ENCODE assay signal across 16 cellular contexts in genomic region chr2:65607906-65608305, GRCh38.
A peak's percentile ranks its signal among the peaks of the same experiment; 100 is the strongest.
DNase-seq lines count a peak whose midpoint lies in the region; ATAC-seq and TF ChIP-seq lines count a peak whose summit lies in the region.
"Had no signal": no experiment of that assay in that cellular context is flagged by ENCODE, and none has a peak within 500 bp of the region (broad histone marks: within the 10 kb centered on the region; RNA-seq: fewer than 3 reads in every experiment).

No MANE protein-coding gene starts in this region.

- no peak overlapping the region for H3K4me3 Mint-ChIP-seq in activated B cell treated with CpG ODN at 0.5 μM for 24 hours
- peak overlapping the region in 2 of 3 experiments; percentile 52 to 55 for H3K4me3 Mint-ChIP-seq in nephron
- H3K4me3 Mint-ChIP-seq in CD8-positive, alpha-beta memory T cell: no peak overlapping the region
- H3K4me3 Mint-ChIP-seq: HFFc6 had no signal

- H3K27ac Mint-ChIP-seq in activated B cell treated with CpG ODN at 0.5 μM for 24 hours (peak overlapping the region; percentile 94), nephron (peak overlapping the region; percentile 86 to 94 (median 89))
- no peak overlapping the region for H3K27ac Mint-ChIP-seq in CD8-positive, alpha-beta memory T cell
- H3K27ac Mint-ChIP-seq: HFFc6 had no signal

- H3K9me3 Mint-ChIP-seq in activated B cell treated with CpG ODN at 0.5 μM for 24 hours: peaks cover 5% of the 10 kb centered on the region
- no peaks in the 10 kb centered on the region for H3K9me3 Mint-ChIP-seq in nephron
- H3K9me3 Mint-ChIP-seq in CD8-positive, alpha-beta memory T cell: no peaks in the 10 kb centered on the region
- H3K9me3 Mint-ChIP-seq: HFFc6 had no signal

- H3K4me1 Mint-ChIP-seq in activated B cell treated with CpG ODN at 0.5 μM for 24 hours (peaks cover 67% of the 10 kb centered on the region), nephron (peaks cover 68% of the 10 kb centered on the region)
- peaks cover 0 to 6% (median 0%) of the 10 kb centered on the region in 3 donors for H3K4me1 Mint-ChIP-seq in CD8-positive, alpha-beta memory T cell

- intact Hi-C loops in activated B cell treated with CpG ODN at 0.5 μM for 24 hours (cut with micrococcal nuclease) (no loop called here), uterus (cut with DNase I; ENCODE audit: low total_unique reads) (no loop called here)

- in situ Hi-C loops in GM13977 (cut with MboI; ENCODE audit: low pct_unique_long_range_greater_than_20kb, low sequenced_read_pairs, unreplicated experiment): no loop called here

- CTCF ChIA-PET in HEK293T (lab: Yijun Ruan, JAX): interaction anchor here (0.7 kb wide), 1 partner anchor 478 kb away, joined by 4 read pairs; the partner anchor contains the start of gene RAB1A
- CTCF ChIA-PET in activated B cell treated with CpG ODN at 0.5 μM for 24 hours (lab: Charles Lee): no interaction called here
- CTCF ChIA-PET in CD8-positive, alpha-beta memory T cell (lab: Charles Lee): no interaction called here

- ATAC-seq in activated B cell treated with CpG ODN at 0.5 μM for 24 hours (ENCODE audit: low read depth) (no peak), HG03469 (IDR thresholded peaks at IDR 0.05; ENCODE audit: unreplicated experiment) (no peak)
- ATAC-seq: GM12878, PC-3 had no signal

- H3K4me1 ChIP-seq in uterus: peaks cover 0 to 7% of the 10 kb centered on the region in 2 donors
- no peaks in the 10 kb centered on the region for H3K4me1 ChIP-seq in CD8-positive, alpha-beta memory T cell (ENCODE audit: insufficient read depth, low read length)
- H3K4me1 ChIP-seq: SJSA1 had no signal

- no peak for TF ChIP-seq POLR2A in uterus (IDR thresholded peaks at IDR 0.05)

- no peak for TF ChIP-seq CTCF in activated B cell treated with CpG ODN at 0.5 μM for 24 hours (IDR thresholded peaks at IDR 0.05)
- TF ChIP-seq CTCF in nephron (IDR thresholded peaks at IDR 0.05; ENCODE audit: unreplicated experiment in 3 of 3): no peak
- no peak for TF ChIP-seq CTCF in uterus (IDR thresholded peaks at IDR 0.05)
- TF ChIP-seq CTCF in GM13977 (IDR thresholded peaks at IDR 0.05; ENCODE audit: extremely low read depth, insufficient read depth, missing control alignments): no peak

- H3K27me3 ChIP-seq in uterus: no peaks in the 10 kb centered on the region
- H3K27me3 ChIP-seq in CD8-positive, alpha-beta memory T cell (ENCODE audit: insufficient read depth, low read length, poor library complexity, severe bottlenecking): no peaks in the 10 kb centered on the region
- H3K27me3 ChIP-seq: SJSA1 had no signal

- no peaks in the 10 kb centered on the region for H3K36me3 ChIP-seq in uterus
- no peaks in the 10 kb centered on the region for H3K36me3 ChIP-seq in CD8-positive, alpha-beta memory T cell (ENCODE audit: insufficient read depth, low read length)
- H3K36me3 ChIP-seq: SJSA1 had no signal

- no peak overlapping the region for H3K4me3 ChIP-seq in uterus
- H3K4me3 ChIP-seq in CD8-positive, alpha-beta memory T cell (ENCODE audit: low read length): no peak overlapping the region
- H3K4me3 ChIP-seq: GM12878, GM23248, SJSA1 had no signal

- H3K27ac ChIP-seq in uterus: peak overlapping the region; percentile 73 to 76
- no peak overlapping the region for H3K27ac ChIP-seq in CD8-positive, alpha-beta memory T cell (ENCODE audit: low read depth, low read length)
- H3K27ac ChIP-seq: C4-2B, GM23248, SJSA1 had no signal

- DNase-seq in HEK293T (ENCODE audit: extremely low spot score) (no peak), activated B cell treated with CpG ODN at 0.5 μM for 24 hours (no peak), uterus (no peak), GM13977 (ENCODE audit: low spot score) (no peak)
- no peak for DNase-seq in CD8-positive, alpha-beta memory T cell
- DNase-seq: COR-L47, GM23248, HFFc6, Karpas-422, NCI-H2029, PC-3 had no signal

- POLR2A ChIA-PET in HEK293T (lab: Yijun Ruan, JAX) (no interaction called here), activated B cell treated with CpG ODN at 0.5 μM for 24 hours (lab: Charles Lee) (interaction anchor here (1.8 kb wide), 1 partner anchor 380 kb away, joined by 8 read pairs; the partner anchor contains the start of gene ACTR2)
- POLR2A ChIA-PET in CD8-positive, alpha-beta memory T cell (lab: Charles Lee): no interaction called here

- no peaks in the 10 kb centered on the region for H3K27me3 Mint-ChIP-seq in activated B cell treated with CpG ODN at 0.5 μM for 24 hours
- peaks cover 6% of the 10 kb centered on the region for H3K27me3 Mint-ChIP-seq in nephron (ENCODE audit: low read depth)
- H3K27me3 Mint-ChIP-seq in CD8-positive, alpha-beta memory T cell: peaks cover 0 to 1% of the 10 kb centered on the region in 2 donors

- no peaks in the 10 kb centered on the region for H3K9me3 ChIP-seq in uterus
- no peaks in the 10 kb centered on the region for H3K9me3 ChIP-seq in CD8-positive, alpha-beta memory T cell (ENCODE audit: low read length)
- H3K9me3 ChIP-seq: SJSA1 had no signal

- no peaks in the 10 kb centered on the region for H3K36me3 Mint-ChIP-seq in activated B cell treated with CpG ODN at 0.5 μM for 24 hours (ENCODE audit: low read depth)
- no peaks in the 10 kb centered on the region for H3K36me3 Mint-ChIP-seq in nephron (ENCODE audit: low read depth)
- no peaks in the 10 kb centered on the region for H3K36me3 Mint-ChIP-seq in CD8-positive, alpha-beta memory T cell

TF ChIP-seq in HEK293T, 16 proteins besides CTCF, POLR2A, EP300 and RAD21:
- TF ChIP-seq FOXM1 (IDR thresholded peaks at IDR 0.05; ENCODE audit: borderline replicate concordance) (no peak), PKNOX1 (IDR thresholded peaks at IDR 0.05) (peak; percentile 70)

Comparison
In these comparisons a context has a peak if more than half of its experiments do, and no peak if none do; other contexts are left out.
1. H3K27ac Mint-ChIP-seq: peak in activated B cell treated with CpG ODN at 0.5 μM for 24 hours (single experiment) and nephron (3 of 3); none in CD8-positive, alpha-beta memory T cell (0 of 8).
2. H3K4me3 Mint-ChIP-seq: peak in nephron (2 of 3); none in activated B cell treated with CpG ODN at 0.5 μM for 24 hours (single experiment) and CD8-positive, alpha-beta memory T cell (0 of 7).